30 cellular contexts compared by ENCODE assay signal in the genomic region with DNA sequence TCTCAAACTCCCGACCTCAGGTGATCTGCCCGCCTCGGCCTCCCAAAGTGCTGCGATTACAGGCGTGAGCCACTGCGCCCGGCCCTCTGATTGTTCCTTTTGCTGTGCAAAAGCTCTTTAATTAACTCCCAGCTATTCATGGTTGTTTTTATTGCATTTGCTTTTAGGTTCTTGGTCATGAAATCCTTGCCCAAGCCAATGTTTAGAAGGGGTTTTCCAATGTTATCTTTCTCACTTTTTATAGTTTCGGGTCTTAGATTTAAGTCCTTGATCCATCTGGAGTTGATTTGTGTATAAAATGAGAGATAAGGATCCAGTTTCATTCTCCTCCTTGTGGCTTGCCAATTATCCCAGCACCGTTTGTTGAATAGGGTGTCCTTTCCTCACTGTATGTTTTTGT. TPM values are rescaled to one million over a fixed set of nuclear protein-coding genes. Genes with fewer than 3 reads are reported as not detected.
"Had no signal": no experiment of that assay in that cellular context is flagged by ENCODE, and none has a peak within 500 bp of the region (broad histone marks: within the 10 kb centered on the region; RNA-seq: fewer than 3 reads in every experiment).

No MANE protein-coding gene starts in this region.

- H3K4me3 Mint-ChIP-seq: activated CD4-positive, alpha-beta memory T cell treated with anti-CD3 and anti-CD28 coated beads, Interleukin-2, amount 10 ng/mL, durations not matched to agents 7 days and 5 days; activated CD4-positive, alpha-beta T cell treated with anti-CD3 and anti-CD28 coated beads, Interleukin-2, amount 10 ng/mL, durations not matched to agents 7 days and 5 days; activated naive CD8-positive, alpha-beta T cell; activated T-helper 1 cell treated with anti-CD3 and anti-CD28 coated beads, Interleukin-12 subunit alpha, Interleukin-12 subunit beta, Interleukin-2, Interleukin-4 antibody, amounts not matched to agents 30 ng/mL and 10 ng/mL and 1 ng/mL, durations not matched to agents 14 hours and 24 hours and 36 hours; effector memory CD8-positive, alpha-beta T cell had no signal

- DNase-seq: activated CD4-positive, alpha-beta memory T cell treated with anti-CD3 and anti-CD28 coated beads, Interleukin-2, amount 10 ng/mL, durations not matched to agents 7 days and 5 days; activated CD4-positive, alpha-beta T cell treated with anti-CD3 and anti-CD28 coated beads for 4 hours; activated CD4-positive, alpha-beta T cell treated with anti-CD3 and anti-CD28 coated beads, Interleukin-2, amount 10 ng/mL, durations not matched to agents 7 days and 5 days; activated CD4-positive, alpha-beta T cell treated with anti-CD3 and anti-CD28 coated beads, Interleukin-2, amount 50 U/mL, for 4 hours; activated CD4-positive, CD25-positive, alpha-beta regulatory T cell; activated CD4-positive, CD25-positive, alpha-beta regulatory T cell treated with anti-CD3 and anti-CD28 coated beads, Interleukin-2, amount 50 U/mL, for 72 hours; activated gamma-delta T cell treated with Interleukin-2 at 50 U/mL for 16 hours; activated naive CD4-positive, alpha-beta T cell treated with anti-CD3 and anti-CD28 coated beads, Interleukin-2, amount 50 U/mL, for 16 hours; activated naive CD4-positive, alpha-beta T cell treated with Interleukin-2 at 50 U/mL for 16 hours; activated T-cell treated with anti-CD3 and anti-CD28 coated beads, Interleukin-2, amount 50 U/mL, for 1 hour; activated T-cell treated with anti-CD3 and anti-CD28 coated beads, Interleukin-2, amount 50 U/mL, for 48 hours; amniotic stem cell; anterior cingulate cortex; brain microvascular endothelial cell; caudate nucleus; cortex of kidney; dermis blood vessel endothelial cell; effector CD4-positive, alpha-beta T cell; effector memory CD8-positive, alpha-beta T cell; foreskin fibroblast; glutamatergic neuron; heart left ventricle; hypothalamus; T-helper 2 cell had no signal

- H3K27ac ChIP-seq: brain microvascular endothelial cell, epithelial cell of prostate, heart left ventricle had no signal

- ATAC-seq: effector memory CD8-positive, alpha-beta T cell; heart left ventricle had no signal

- H3K27ac Mint-ChIP-seq: activated CD4-positive, alpha-beta memory T cell treated with anti-CD3 and anti-CD28 coated beads, Interleukin-2, amount 10 ng/mL, durations not matched to agents 7 days and 5 days; activated CD4-positive, alpha-beta T cell treated with anti-CD3 and anti-CD28 coated beads, Interleukin-2, amount 10 ng/mL, durations not matched to agents 7 days and 5 days; activated naive CD8-positive, alpha-beta T cell; activated T-helper 1 cell treated with anti-CD3 and anti-CD28 coated beads, Interleukin-12 subunit alpha, Interleukin-12 subunit beta, Interleukin-2, Interleukin-4 antibody, amounts not matched to agents 30 ng/mL and 10 ng/mL and 1 ng/mL, durations not matched to agents 14 hours and 24 hours and 36 hours; activated T-helper 2 cell treated with anti-CD3 and anti-CD28 coated beads, Interferon-gamma antibody, Interleukin-2, Interleukin-4, amounts not matched to agents 10 μg/mL and 5 μg/mL and 100 μg/mL, durations not matched to agents 14 hours and 24 hours and 36 hours; effector memory CD8-positive, alpha-beta T cell had no signal

- H3K9me3 Mint-ChIP-seq: activated T-helper 1 cell treated with anti-CD3 and anti-CD28 coated beads, Interleukin-12 subunit alpha, Interleukin-12 subunit beta, Interleukin-2, Interleukin-4 antibody, amounts not matched to agents 30 ng/mL and 10 ng/mL and 1 ng/mL, durations not matched to agents 14 hours and 24 hours and 36 hours; effector memory CD8-positive, alpha-beta T cell had no signal

RNA-seq across cellular contexts. Expression of gene GRTP1, which starts 19.2 kb away (rescaled TPM):
- total RNA-seq: activated T-helper 1 cell treated with anti-CD3 and anti-CD28 coated beads, Interleukin-12 subunit alpha, Interleukin-12 subunit beta, Interleukin-2, Interleukin-4 antibody, amounts not matched to agents 30 ng/mL and 10 ng/mL and 1 ng/mL, durations not matched to agents 14 hours and 24 hours and 36 hours; activated T-helper 2 cell treated with anti-CD3 and anti-CD28 coated beads, Interferon-gamma antibody, Interleukin-2, Interleukin-4, amounts not matched to agents 10 μg/mL and 5 μg/mL and 100 μg/mL, durations not matched to agents 14 hours and 24 hours and 36 hours; endothelial cell of umbilical vein; T-helper 1 cell treated with Interleukin-12 subunit alpha and Interleukin-12 subunit beta and Interleukin-4 antibody, amounts not matched to agents 30 ng/mL and 1 ng/mL, for 36 hours had no signal
